Comparison of ENCODE assay signal across 8 cellular contexts in the genomic region with DNA sequence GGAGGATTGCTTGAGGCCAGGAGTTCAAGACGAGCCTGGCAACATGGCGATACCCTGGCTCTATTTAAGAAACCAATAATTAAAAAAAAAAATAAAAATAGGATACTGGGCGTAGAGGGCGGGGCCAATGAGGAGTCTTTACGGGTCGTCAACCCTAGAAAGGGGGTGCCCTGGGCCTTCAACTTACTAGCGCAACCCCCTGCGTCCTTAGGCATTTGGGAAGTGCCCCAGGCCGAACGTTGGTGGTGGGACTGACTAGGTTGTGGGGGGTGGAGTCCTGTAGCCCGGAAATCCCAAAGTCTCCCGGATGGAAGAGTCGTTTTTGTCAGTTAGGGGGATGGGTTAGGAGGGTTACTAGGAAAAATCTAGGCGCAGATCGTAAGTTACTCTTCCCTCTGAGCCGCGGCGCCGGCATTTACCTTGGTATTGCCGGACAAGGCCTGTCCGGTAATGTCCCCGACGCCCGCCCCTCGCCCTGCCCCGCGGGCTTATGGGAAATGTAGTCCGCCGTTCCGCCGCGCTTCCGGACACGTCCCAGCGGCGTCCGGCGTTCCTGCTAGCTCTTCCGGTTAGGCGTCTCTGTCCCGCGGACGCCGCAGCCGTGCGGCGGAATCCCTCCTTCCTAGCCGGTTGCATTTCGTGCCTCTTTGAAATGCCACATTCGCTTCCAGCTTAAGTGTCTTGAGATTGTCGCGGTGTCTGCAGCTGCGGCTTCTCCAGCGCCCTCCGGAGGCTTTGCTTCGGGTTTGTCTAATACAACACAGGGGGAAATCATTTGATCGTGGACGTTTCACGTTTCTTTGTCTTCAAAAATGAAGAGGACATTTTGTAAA. TPM values are rescaled to one million over a fixed set of nuclear protein-coding genes. Genes with fewer than 3 reads are reported as not detected.
DNase-seq lines count a peak whose midpoint lies in the region; ATAC-seq, FAIRE-seq and TF ChIP-seq lines count a peak whose summit lies in the region.

No MANE protein-coding gene starts in this region.

- intact Hi-C loops in colonic mucosa (cut with DNase I), result no loop called here

- H3K9ac ChIP-seq in BLaER1 treated with 17β-estradiol and CSF1 and Interleukin-3, amounts not matched to agents 10 nM and 100 nM, result peak overlapping the region; percentile 81 to 95 (median 89)
- peak overlapping the region; percentile 92 to 94 for H3K9ac ChIP-seq in colonic mucosa (ENCODE audit: low read depth in 2 of 2, low read length in 2 of 2)

- H3K27me3 ChIP-seq in BLaER1 treated with 17β-estradiol and CSF1 and Interleukin-3, amounts not matched to agents 10 nM and 100 nM, result no peaks in the 10 kb centered on the region
- no peaks in the 10 kb centered on the region for H3K27me3 ChIP-seq in colonic mucosa

- H3K4me3 ChIP-seq in BLaER1 treated with 17β-estradiol and CSF1 and Interleukin-3, amounts not matched to agents 10 nM and 100 nM, result peak overlapping the region; percentile 68 to 89 (median 80)
- peak overlapping the region; percentile 54 for H3K4me3 ChIP-seq in colonic mucosa

- ATAC-seq in HG03442 (IDR thresholded peaks at IDR 0.05; ENCODE audit: unreplicated experiment), result peak; percentile 67

- TF ChIP-seq CTCF in colonic mucosa (IDR thresholded peaks at IDR 0.05), result no peak

- H3K4me1 ChIP-seq in BLaER1 treated with 17β-estradiol and CSF1 and Interleukin-3, amounts not matched to agents 10 nM and 100 nM, result peaks cover 29 to 39% (median 32%) of the 10 kb centered on the region in 10 experiments
- H3K4me1 ChIP-seq in colonic mucosa, result peaks cover 13% of the 10 kb centered on the region

- DNase-seq in GM19239 (ENCODE audit: insufficient read length, low spot score), result peak; percentile 47
- DNase-seq in NCI-H510A (lab: John Stamatoyannopoulos, UW), result peak; percentile 80
- peak; percentile 82 to 84 for DNase-seq in activated CD4-positive, alpha-beta T cell treated with anti-CD3 and anti-CD28 coated beads for 4 hours
- DNase-seq in colonic mucosa, result peak; percentile 95
- DNase-seq in left kidney (ENCODE audit: low read depth, low spot score), result peak; percentile 98
- DNase-seq in stimulated activated CD4-positive, alpha-beta T cell treated with anti-CD3 and anti-CD28 coated beads, Interleukin-1b, Interleukin-23, amount 100 ng/mL, for 48 hours, result peak; percentile 87

- FAIRE-seq in GM19239 (lab: Jason Lieb, UNC), result peak; percentile 98

- no peaks in the 10 kb centered on the region for H3K36me3 ChIP-seq in BLaER1 treated with 17β-estradiol and CSF1 and Interleukin-3, amounts not matched to agents 10 nM and 100 nM
- H3K36me3 ChIP-seq in colonic mucosa, result no peaks in the 10 kb centered on the region

- peak overlapping the region; percentile 81 to 99 (median 95) for H3K4me2 ChIP-seq in BLaER1 treated with 17β-estradiol and CSF1 and Interleukin-3, amounts not matched to agents 10 nM and 100 nM

- no peaks in the 10 kb centered on the region for H4K20me1 ChIP-seq in BLaER1 treated with 17β-estradiol and CSF1 and Interleukin-3, amounts not matched to agents 10 nM and 100 nM

- peak overlapping the region; percentile 90 to 98 (median 95) for H3K27ac ChIP-seq in BLaER1 treated with 17β-estradiol and CSF1 and Interleukin-3, amounts not matched to agents 10 nM and 100 nM
- H3K27ac ChIP-seq in colonic mucosa, result peak overlapping the region; percentile 99

- no peaks in the 10 kb centered on the region for H3K9me3 ChIP-seq in BLaER1 treated with 17β-estradiol and CSF1 and Interleukin-3, amounts not matched to agents 10 nM and 100 nM (replicated peaks in 1 of 11)
- no peaks in the 10 kb centered on the region for H3K9me3 ChIP-seq in colonic mucosa

RNA-seq across cellular contexts. Expression of a gene that starts 1.3 kb away (rescaled TPM):
- total RNA-seq in colonic mucosa, result 10 to 100 TPM; 32.3 to 52.4 TPM

Comparison
In these comparisons a context has a peak if more than half of its experiments do, and no peak if none do; other contexts are left out.
1. Peak in every context shown above with its lines: DNase-seq, ATAC-seq, H3K4me3 ChIP-seq and H3K27ac ChIP-seq.
2. DNase-seq: peak in every context shown above with its lines; median percentile 98 in left kidney; 95 in colonic mucosa; 87 in stimulated activated CD4-positive, alpha-beta T cell treated with anti-CD3 and anti-CD28 coated beads, Interleukin-1b, Interleukin-23, amount 100 ng/mL, for 48 hours; 83 in activated CD4-positive, alpha-beta T cell treated with anti-CD3 and anti-CD28 coated beads for 4 hours; 80 in NCI-H510A; 47 in GM19239.